10 cellular contexts compared by ENCODE assay signal in the genomic region with DNA sequence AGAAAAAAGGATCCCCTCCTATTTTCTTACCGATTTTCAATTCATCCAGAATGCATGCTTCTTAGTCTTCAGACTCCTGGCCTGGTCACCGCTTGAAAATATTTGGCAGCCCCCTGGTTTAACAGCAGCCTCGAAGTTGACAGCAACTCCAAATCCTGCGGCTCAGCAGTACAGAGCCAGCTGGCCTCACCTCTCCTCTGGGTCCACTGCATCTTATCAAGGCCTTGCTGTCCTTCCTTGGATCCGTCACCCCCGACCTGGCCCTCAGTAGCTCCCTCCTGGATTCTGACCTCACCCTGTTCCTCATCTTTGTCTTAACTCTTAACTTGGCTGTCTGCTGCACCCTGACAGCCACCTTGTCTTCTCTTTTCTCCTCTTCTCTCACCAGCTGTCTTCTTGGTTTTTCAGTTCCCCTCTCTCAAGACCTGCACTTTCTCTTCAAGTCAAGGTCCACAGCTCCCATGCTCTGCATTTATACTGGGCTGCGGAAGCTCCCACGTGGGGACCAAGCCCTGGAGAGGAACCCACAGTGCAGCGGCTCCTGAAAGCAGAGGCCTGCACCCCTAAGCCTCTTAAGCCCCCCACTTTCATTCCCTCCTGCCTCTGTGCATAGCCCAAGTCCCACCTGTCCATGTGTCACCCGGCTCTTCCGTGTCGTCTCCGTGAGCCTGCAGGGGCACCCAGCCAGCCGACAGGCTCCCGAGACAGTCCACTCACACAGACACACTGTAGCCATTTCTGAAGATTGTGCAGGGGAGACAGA. TPM values are rescaled to one million over a fixed set of nuclear protein-coding genes. Genes with fewer than 3 reads are reported as not detected.
DNase-seq lines count a peak whose midpoint lies in the region; ATAC-seq and TF ChIP-seq lines count a peak whose summit lies in the region.
"Had no signal": no experiment of that assay in that cellular context is flagged by ENCODE, and none has a peak within 500 bp of the region (broad histone marks: within the 10 kb centered on the region; RNA-seq: fewer than 3 reads in every experiment).

No MANE protein-coding gene starts in this region.

- in situ Hi-C loops in brain microvascular endothelial cell (cut with HindIII; ENCODE audit: low pct_ligation_motif_present, low sequenced_read_pairs) = no loop called here

- H4K20me1 ChIP-seq in PC-9 (ENCODE audit: insufficient read depth) = no peaks in the 10 kb centered on the region

- H3K4me1 Mint-ChIP-seq in stimulated activated naive CD8-positive, alpha-beta T cell treated with anti-CD3 and anti-CD28 coated beads, Interleukin-15, amount 100 ng/mL, for 72 hours = peaks cover 77% of the 10 kb centered on the region

- no peaks in the 10 kb centered on the region for H3K79me2 ChIP-seq in PC-9 (ENCODE audit: low read depth)

- 66 to 70% (median 67%) methylated on average over 15 of the region's 15 CpGs for WGBS in psoas muscle, 3 donors

- peaks cover 17% of the 10 kb centered on the region for H3K4me1 ChIP-seq in PC-9 (replicated peaks; ENCODE audit: insufficient read depth)
- no peaks in the 10 kb centered on the region for H3K4me1 ChIP-seq in psoas muscle
- H3K4me1 ChIP-seq: adrenal gland had no signal

- CTCF ChIA-PET in PC-9 (lab: Charles Lee) = no interaction called here

- H3K36me3 ChIP-seq in PC-9 (ENCODE audit: low read depth) (no peaks in the 10 kb centered on the region), psoas muscle (ENCODE audit: insufficient read depth in 1 of 2, low read depth in 1 of 2) (no peaks in the 10 kb centered on the region), brain microvascular endothelial cell (replicated peaks) (no peaks in the 10 kb centered on the region)
- H3K36me3 ChIP-seq: adrenal gland had no signal

- DNase-seq in left ventricle myocardium superior = no peak
- no peak for DNase-seq in Right ventricle myocardium superior
- DNase-seq in PC-9 = no peak
- no peak for DNase-seq in stimulated activated naive CD8-positive, alpha-beta T cell treated with anti-CD3 and anti-CD28 coated beads, Interleukin-15, amount 100 ng/mL, for 72 hours
- DNase-seq in psoas muscle = no peak
- DNase-seq in brain microvascular endothelial cell = no peak
- DNase-seq in kidney tubule cell (ENCODE audit: low spot score) = no peak
- DNase-seq: NCI-H226 had no signal

- no peak overlapping the region for H2AFZ ChIP-seq in PC-9

- no peak for TF ChIP-seq CTCF in PC-9 (conservative IDR thresholded peaks at IDR 0.05)
- TF ChIP-seq CTCF in psoas muscle (IDR thresholded peaks at IDR 0.05) = no peak
- TF ChIP-seq CTCF in brain microvascular endothelial cell (IDR thresholded peaks at IDR 0.05; ENCODE audit: low read depth, low read length, missing control alignments) = no peak

- H3K4me2 ChIP-seq in PC-9 = peak overlapping the region; percentile 76

- peak overlapping the region; percentile 83; the same call in 1 of the 2 replicates for H3K27ac ChIP-seq in PC-9
- no peak overlapping the region for H3K27ac ChIP-seq in psoas muscle
- H3K27ac ChIP-seq in brain microvascular endothelial cell = no peak overlapping the region
- H3K27ac ChIP-seq: adrenal gland had no signal

- no TSS peak for BruUV-seq in PC-9 (replicated peaks; lab: Mats Ljungman, UMichigan)

- no peaks in the 10 kb centered on the region for H3K9me2 ChIP-seq in PC-9 (ENCODE audit: insufficient read depth)

- H3K9me3 ChIP-seq in PC-9 (ENCODE audit: insufficient read depth, low read depth) = no peaks in the 10 kb centered on the region
- H3K9me3 ChIP-seq in psoas muscle = no peaks in the 10 kb centered on the region
- H3K9me3 ChIP-seq: adrenal gland had no signal

- intact Hi-C loops in left ventricle myocardium superior (cut with micrococcal nuclease) = no loop called here
- intact Hi-C loops in Right ventricle myocardium superior (cut with DNase I) = no loop called here
- intact Hi-C loops in PC-9 (cut with micrococcal nuclease; ENCODE audit: unreplicated experiment) = loop anchor here (2.0 kb wide), 1 partner anchor 59 kb away; a partner anchor contains a TSS
- intact Hi-C loops in psoas muscle (cut with DNase I) = no loop called here

- POLR2A ChIA-PET in PC-9 (lab: Charles Lee; ENCODE audit: unreplicated experiment) = no interaction called here

- ATAC-seq in left ventricle myocardium superior (peak; percentile 19), Right ventricle myocardium superior (ENCODE audit: poor library complexity) (no peak), HG02678 (IDR thresholded peaks at IDR 0.05; ENCODE audit: unreplicated experiment) (peak; percentile 61), psoas muscle (no peak)
- ATAC-seq in stimulated activated naive CD8-positive, alpha-beta T cell treated with anti-CD3 and anti-CD28 coated beads, Interleukin-15, amount 100 ng/mL, for 72 hours = no peak

- H3K27me3 ChIP-seq in PC-9 (ENCODE audit: insufficient read depth, low read depth) = no peaks in the 10 kb centered on the region
- peaks cover 0 to 12% (median 0%) of the 10 kb centered on the region in 3 donors for H3K27me3 ChIP-seq in psoas muscle (ENCODE audit: insufficient read depth in 3 of 3, low read length in 2 of 3)
- no peaks in the 10 kb centered on the region for H3K27me3 ChIP-seq in brain microvascular endothelial cell (replicated peaks)
- H3K27me3 ChIP-seq: adrenal gland had no signal

- peaks cover 13% of the 10 kb centered on the region; the same call in 1 of the 2 replicates for H3F3A ChIP-seq in PC-9 (ENCODE audit: insufficient read depth, low read depth)

- peak overlapping the region; percentile 35 to 93 for H3K27ac Mint-ChIP-seq in stimulated activated naive CD8-positive, alpha-beta T cell treated with anti-CD3 and anti-CD28 coated beads, Interleukin-15, amount 100 ng/mL, for 72 hours

- H3K27me3 Mint-ChIP-seq in stimulated activated naive CD8-positive, alpha-beta T cell treated with anti-CD3 and anti-CD28 coated beads, Interleukin-15, amount 100 ng/mL, for 72 hours = no peaks in the 10 kb centered on the region

- H3K9me3 Mint-ChIP-seq in stimulated activated naive CD8-positive, alpha-beta T cell treated with anti-CD3 and anti-CD28 coated beads, Interleukin-15, amount 100 ng/mL, for 72 hours = peaks cover 0 to 4% of the 10 kb centered on the region in 2 donors

- no peak overlapping the region; the same call in 1 of the 2 replicates for H3K4me3 ChIP-seq in PC-9
- H3K4me3 ChIP-seq in psoas muscle = no peak overlapping the region
- H3K4me3 ChIP-seq in brain microvascular endothelial cell (ENCODE audit: low read depth, low read length) = no peak overlapping the region
- H3K4me3 ChIP-seq: adrenal gland had no signal

- no peak overlapping the region for H3K4me3 Mint-ChIP-seq in stimulated activated naive CD8-positive, alpha-beta T cell treated with anti-CD3 and anti-CD28 coated beads, Interleukin-15, amount 100 ng/mL, for 72 hours

RNA-seq across cellular contexts. Expression of a gene that starts 6.0 kb away (rescaled TPM):
- total RNA-seq in left ventricle myocardium superior (7.1 TPM), Right ventricle myocardium superior (4.2 TPM), PC-9 (2021) (2.5 and 3.4 TPM in 2 replicates), psoas muscle (1 to 10 TPM; 2.7 to 3.6 (median 3.2) TPM)
- polyA plus RNA-seq in psoas muscle = 1 to 10 TPM; 1.2 to 1.9 (median 1.3) TPM

RNA-seq across cellular contexts. Expression of a gene that starts 51.2 kb away (rescaled TPM):
- not detected for total RNA-seq in left ventricle myocardium superior
- not detected for total RNA-seq in Right ventricle myocardium superior
- not detected in 2 replicates for total RNA-seq in PC-9 (2021)
- under 1 TPM in 1 of 4 donors, not detected in 3; 0.26 TPM for total RNA-seq in psoas muscle
- under 1 TPM; 0.10 to 0.21 (median 0.18) TPM for polyA plus RNA-seq in psoas muscle

RNA-seq across cellular contexts. Expression of a gene that starts 58.3 kb away (rescaled TPM):
- total RNA-seq in left ventricle myocardium superior = 14.9 TPM
- 10.5 TPM for total RNA-seq in Right ventricle myocardium superior
- total RNA-seq in PC-9 (2021) = 6.4 and 10.7 TPM in 2 replicates
- total RNA-seq in psoas muscle = 10 to 100 TPM in 1 of 4 donors, 1 to 10 TPM in 3; 3.8 to 14.9 (median 6.2) TPM
- 1 to 10 TPM; 2.2 to 3.7 (median 3.5) TPM for polyA plus RNA-seq in psoas muscle

Comparison
In these comparisons a context has a peak if more than half of its experiments do, and no peak if none do; other contexts are left out.
1. ATAC-seq: peak in left ventricle myocardium superior (single experiment) and HG02678 (single experiment); none in Right ventricle myocardium superior (single experiment), stimulated activated naive CD8-positive, alpha-beta T cell treated with anti-CD3 and anti-CD28 coated beads, Interleukin-15, amount 100 ng/mL, for 72 hours (single experiment) and psoas muscle (0 of 4).